ENCODE assay signal across 8 cellular contexts in the genomic region with DNA sequence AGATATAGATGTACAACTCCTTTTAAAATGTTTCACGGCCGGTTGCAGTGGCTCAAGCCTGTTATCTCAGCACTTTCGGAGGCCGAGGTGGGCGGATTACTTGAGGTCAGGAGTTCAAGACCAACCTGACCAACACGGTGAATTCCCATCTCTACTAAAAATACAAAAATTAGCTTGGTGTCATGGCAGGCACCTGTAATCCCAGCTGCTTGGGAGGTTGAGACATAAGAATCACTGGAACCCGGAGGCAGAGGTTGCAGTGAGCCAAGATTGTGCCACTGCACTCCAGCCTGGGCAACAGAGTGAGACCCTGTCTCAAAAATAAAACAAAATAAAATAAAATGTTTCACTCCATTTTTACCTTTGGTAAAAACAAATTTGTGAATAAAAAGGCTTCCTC. TPM values are rescaled to one million over a fixed set of nuclear protein-coding genes. Genes with fewer than 3 reads are reported as not detected.
DNase-seq lines count a peak whose midpoint lies in the region; FAIRE-seq and TF ChIP-seq lines count a peak whose summit lies in the region.
"Not testable (repeated sequence)": the region's sequence is repeated elsewhere in the genome, so short reads cannot be mapped to it uniquely, and the experiment has no call there.

No MANE protein-coding gene starts in this region.

- peak overlapping the region; percentile 17 for H3K56ac ChIP-seq in mesendoderm (ENCODE audit: low read length)

- 54 to 69% (median 62%) methylated on average over 7 of the region's 7 CpGs for WGBS in adrenal gland, 4 donors
- WGBS in mesendoderm (ENCODE audit: extremely low coverage, insufficient coverage, low lambda C conversion rate): no CpG with 5 or more reads among the region's 7 CpGs

- not testable (repeated sequence) for H3K27me3 ChIP-seq in adrenal gland; endothelial cell of umbilical vein (ENCODE audit: control insufficient read depth in 2 of 2, insufficient read depth in 2 of 2, low read length in 2 of 2); mesendoderm (ENCODE audit: insufficient read depth, low read length, poor library complexity); parathyroid adenoma (ENCODE audit: control insufficient read depth, insufficient read depth, low read length)

- H4K8ac ChIP-seq in mesendoderm (ENCODE audit: low read depth, low read length): peak overlapping the region; percentile 86

- H3K4me1 Mint-ChIP-seq in activated CD4-positive, alpha-beta memory T cell treated with anti-CD3 and anti-CD28 coated beads, Interleukin-2, amount 10 ng/mL, durations not matched to agents 7 days and 5 days: peaks cover 31% of the 10 kb centered on the region

- not testable (repeated sequence) for H3K9me3 Mint-ChIP-seq in activated CD4-positive, alpha-beta memory T cell treated with anti-CD3 and anti-CD28 coated beads, Interleukin-2, amount 10 ng/mL, durations not matched to agents 7 days and 5 days

- H3K23ac ChIP-seq in mesendoderm (ENCODE audit: low read length): not testable (repeated sequence)

- H2BK5ac ChIP-seq in mesendoderm (ENCODE audit: low read length): not testable (repeated sequence)

- peaks cover 5 to 15% of the 10 kb centered on the region in 2 donors for H3K4me1 ChIP-seq in adrenal gland (replicated peaks in 1 of 2)
- peaks cover 20% of the 10 kb centered on the region for H3K4me1 ChIP-seq in endothelial cell of umbilical vein (ENCODE audit: control insufficient read depth, extremely low read depth, insufficient read depth, low read length)
- not testable (repeated sequence) for H3K4me1 ChIP-seq in mesendoderm (ENCODE audit: control insufficient read depth, low read depth, low read length); parathyroid adenoma

- peak overlapping the region; percentile 92 for H3K18ac ChIP-seq in mesendoderm (ENCODE audit: low read length)

- H3K27ac ChIP-seq in 22Rv1: peak overlapping the region; percentile 99
- H3K27ac ChIP-seq in RWPE1: peak overlapping the region; percentile 71
- H3K27ac ChIP-seq in adrenal gland: peak overlapping the region in 3 of 5 donors; percentile 6 to 36 (median 19)
- peak overlapping the region; percentile 62 for H3K27ac ChIP-seq in endothelial cell of umbilical vein (ENCODE audit: insufficient read depth, low read depth, low read length)
- H3K27ac ChIP-seq in mesendoderm (ENCODE audit: low read depth, low read length); parathyroid adenoma: not testable (repeated sequence)

- not testable (repeated sequence) for TF ChIP-seq POLR2A in adrenal gland (IDR thresholded peaks at IDR 0.05); endothelial cell of umbilical vein (IDR thresholded peaks at IDR 0.05; ENCODE audit: low read depth, low read length)

- peak overlapping the region; percentile 97 for H3K4ac ChIP-seq in mesendoderm (ENCODE audit: low read depth, low read length)

- H4K5ac ChIP-seq in mesendoderm (ENCODE audit: low read length): not testable (repeated sequence)

- H4K20me1 ChIP-seq in endothelial cell of umbilical vein (replicated peaks; ENCODE audit: control insufficient read depth, extremely low read depth, insufficient read depth, low read length): not testable (repeated sequence)

- intact Hi-C loops in adrenal gland (cut with DNase I); endothelial cell of umbilical vein (cut with micrococcal nuclease): not testable (repeated sequence)

- FAIRE-seq in endothelial cell of umbilical vein (lab: Jason Lieb, UNC): not testable (repeated sequence)

- not testable (repeated sequence) for H3K36me3 ChIP-seq in adrenal gland (replicated peaks in 1 of 2); endothelial cell of umbilical vein (ENCODE audit: control insufficient read depth in 2 of 2, extremely low read depth in 1 of 2, insufficient read depth in 2 of 2, low read length in 2 of 2); mesendoderm (ENCODE audit: control insufficient read depth, insufficient read depth, low read length); parathyroid adenoma (ENCODE audit: control insufficient read depth, insufficient read depth, low read length)

- H3K79me2 ChIP-seq in endothelial cell of umbilical vein (ENCODE audit: control insufficient read depth, insufficient read depth, low read length) (peaks cover 13% of the 10 kb centered on the region), mesendoderm (ENCODE audit: control insufficient read depth, insufficient read depth, low read length) (peaks cover 43% of the 10 kb centered on the region)
- H3K79me2 ChIP-seq in parathyroid adenoma: not testable (repeated sequence)

- not testable (repeated sequence) for H3K4me3 ChIP-seq in adrenal gland; endothelial cell of umbilical vein (replicated peaks in 1 of 3; ENCODE audit: insufficient read depth in 1 of 3, low read depth in 1 of 3, low read length in 3 of 3); mesendoderm (ENCODE audit: low read length); parathyroid adenoma (ENCODE audit: low read depth, low read length)

- not testable (repeated sequence) for H2AK5ac ChIP-seq in mesendoderm (ENCODE audit: low read length)

- CTCF ChIA-PET in RWPE1 (lab: Yijun Ruan, JAX): not testable (repeated sequence)
- CTCF ChIA-PET in activated CD4-positive, alpha-beta memory T cell treated with anti-CD3 and anti-CD28 coated beads, Interleukin-2, amount 10 ng/mL, durations not matched to agents 7 days and 5 days (lab: Charles Lee): interaction anchor here (1.4 to 2.3 kb wide), 2 partner anchors 138 to 143 kb away, joined by 4 to 6 read pairs; no protein-coding TSS in a partner anchor
- CTCF ChIA-PET in endothelial cell of umbilical vein (lab: Charles Lee): interaction anchor here (0.7 to 1.0 kb wide), 4 partner anchors 9 to 140 kb away, joined by 3 to 5 read pairs (median 3); no protein-coding TSS in a partner anchor

- not testable (repeated sequence) for H3K4me3 Mint-ChIP-seq in activated CD4-positive, alpha-beta memory T cell treated with anti-CD3 and anti-CD28 coated beads, Interleukin-2, amount 10 ng/mL, durations not matched to agents 7 days and 5 days

- H3K27me3 Mint-ChIP-seq in activated CD4-positive, alpha-beta memory T cell treated with anti-CD3 and anti-CD28 coated beads, Interleukin-2, amount 10 ng/mL, durations not matched to agents 7 days and 5 days: not testable (repeated sequence)

- H3K9ac ChIP-seq in endothelial cell of umbilical vein (replicated peaks; ENCODE audit: extremely low read depth, insufficient read depth, low read length); mesendoderm (ENCODE audit: low read length); parathyroid adenoma: not testable (repeated sequence)

- not testable (repeated sequence) for H3K79me1 ChIP-seq in mesendoderm (ENCODE audit: low read length)

- H3K36me3 Mint-ChIP-seq in activated CD4-positive, alpha-beta memory T cell treated with anti-CD3 and anti-CD28 coated beads, Interleukin-2, amount 10 ng/mL, durations not matched to agents 7 days and 5 days (ENCODE audit: low read depth): peaks cover 21% of the 10 kb centered on the region

- TF ChIP-seq CTCF in 22Rv1 (IDR thresholded peaks at IDR 0.05); RWPE1 (conservative IDR thresholded peaks at IDR 0.05; ENCODE audit: low read depth); adrenal gland (IDR thresholded peaks at IDR 0.05); endothelial cell of umbilical vein (IDR thresholded peaks at IDR 0.05; ENCODE audit: extremely low read depth in 1 of 2, insufficient read depth in 1 of 2, low read depth in 1 of 2, low read length in 2 of 2); parathyroid adenoma (IDR thresholded peaks at IDR 0.05): not testable (repeated sequence)

- H3K9me3 ChIP-seq in adrenal gland (replicated peaks in 1 of 3); endothelial cell of umbilical vein (replicated peaks; ENCODE audit: control insufficient read depth, insufficient read depth, low read length); parathyroid adenoma (ENCODE audit: control insufficient read depth, low read length): not testable (repeated sequence)

- dilution Hi-C loops in endothelial cell of umbilical vein (cut with MboI; ENCODE audit: extremely low pct_ligation_motif_present, low sequenced_read_pairs): not testable (repeated sequence)

- H3K9me1 ChIP-seq in endothelial cell of umbilical vein (replicated peaks; ENCODE audit: control insufficient read depth, extremely low read depth, insufficient read depth, low read length): not testable (repeated sequence)

- BruUV-seq in endothelial cell of umbilical vein (replicated peaks; lab: Mats Ljungman, UMichigan): TSS peak; percentile 20

- not testable (repeated sequence) for H2AFZ ChIP-seq in endothelial cell of umbilical vein (ENCODE audit: low read depth, low read length)
- peak overlapping the region; percentile 34 for H2AFZ ChIP-seq in parathyroid adenoma

- peak overlapping the region; percentile 72 for H3K27ac Mint-ChIP-seq in activated CD4-positive, alpha-beta memory T cell treated with anti-CD3 and anti-CD28 coated beads, Interleukin-2, amount 10 ng/mL, durations not matched to agents 7 days and 5 days

- H3K4me2 ChIP-seq in endothelial cell of umbilical vein (ENCODE audit: insufficient read depth, low read length); mesendoderm (ENCODE audit: low read length); parathyroid adenoma (ENCODE audit: low read length): not testable (repeated sequence)

- DNase-seq in ELF-1 (ENCODE audit: low read depth, low spot score): peak; percentile 2
- not testable (repeated sequence) for DNase-seq in RWPE1 (ENCODE audit: low spot score); activated CD4-positive, alpha-beta memory T cell treated with anti-CD3 and anti-CD28 coated beads, Interleukin-2, amount 10 ng/mL, durations not matched to agents 7 days and 5 days; adrenal gland; endothelial cell of umbilical vein (ENCODE audit: low read depth, low spot score); mesendoderm

- not testable (repeated sequence) for H2BK120ac ChIP-seq in mesendoderm (ENCODE audit: low read depth, low read length)

- POLR2A ChIA-PET in RWPE1 (lab: Yijun Ruan, JAX; ENCODE audit: low non-redundant PET); endothelial cell of umbilical vein (lab: Charles Lee): not testable (repeated sequence)
- POLR2A ChIA-PET in activated CD4-positive, alpha-beta memory T cell treated with anti-CD3 and anti-CD28 coated beads, Interleukin-2, amount 10 ng/mL, durations not matched to agents 7 days and 5 days (lab: Charles Lee): interaction anchor here (1.0 to 6.7 kb wide), 5 partner anchors 9 to 138 kb away, joined by 3 to 142 read pairs (median 7); no protein-coding TSS in a partner anchor

- peak overlapping the region; percentile 36 for H2BK15ac ChIP-seq in mesendoderm (replicated peaks; ENCODE audit: low read depth)

RNA-seq across cellular contexts. Expression of a gene that starts 5.1 kb away (rescaled TPM):
- total RNA-seq in activated CD4-positive, alpha-beta memory T cell treated with anti-CD3 and anti-CD28 coated beads, Interleukin-2, amount 10 ng/mL, durations not matched to agents 7 days and 5 days: 10 to 100 TPM; 26.8 to 27.0 TPM
- total RNA-seq in adrenal gland (10 to 100 TPM in 6 of 8 donors, 1 to 10 TPM in 2; 5.4 to 53.2 (median 16.4) TPM), endothelial cell of umbilical vein (21.7 and 26.1 TPM in 2 replicates)
- polyA plus RNA-seq in adrenal gland (10 to 100 TPM in 1 of 3 donors, 1 to 10 TPM in 2; 2.8 to 68.2 (median 3.8) TPM), endothelial cell of umbilical vein (6.4 and 6.8 TPM in 2 replicates)
- polyA plus RNA-seq in endothelial cell of umbilical vein (2011; cell fraction: cytosol; rRNA removed): 10.3 and 11.2 TPM in 2 replicates
- 7.0 and 8.0 TPM in 2 replicates for polyA plus RNA-seq in endothelial cell of umbilical vein (2011; cell fraction: nucleus; rRNA removed)
- polyA plus RNA-seq in endothelial cell of umbilical vein (2012): 7.6 and 12.7 TPM in 2 replicates
- 18.1 and 24.8 TPM in 2 replicates for polyA minus RNA-seq in endothelial cell of umbilical vein
- 3.1 TPM for polyA minus RNA-seq in endothelial cell of umbilical vein (2011; cell fraction: cytosol; rRNA and poly(A)+ RNA removed)
- polyA minus RNA-seq in endothelial cell of umbilical vein (2011; cell fraction: nucleus; rRNA and poly(A)+ RNA removed): 6.4 and 12.0 TPM in 2 replicates
- 89.7 TPM for polyA plus RNA-seq in mesendoderm (2013, experiment 1 of 2)
- 90.1 TPM for polyA plus RNA-seq in mesendoderm (2013, experiment 2 of 2)
